ENCODE assay signal across 1 cellular context in the genomic region with DNA sequence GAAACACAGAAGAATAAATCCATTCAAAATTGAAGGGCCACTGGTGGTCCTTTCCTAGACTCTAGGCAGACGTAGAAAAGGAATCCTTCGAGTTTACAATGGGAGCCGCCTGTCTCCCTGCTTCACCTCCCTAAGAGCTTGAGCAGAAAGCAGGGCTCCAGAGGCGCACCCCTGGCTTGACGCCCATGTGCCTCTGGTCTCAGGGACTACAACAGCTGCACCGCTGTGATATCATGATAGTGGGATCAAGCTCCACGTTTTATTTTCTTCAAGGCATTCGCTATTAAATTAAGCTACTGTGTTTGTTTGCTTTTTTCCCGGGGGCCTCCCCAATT.
TF ChIP-seq lines count a peak whose summit lies in the region.

No MANE protein-coding gene starts in this region.

TF ChIP-seq in GM12878, 131 proteins besides CTCF, POLR2A, EP300 and RAD21:
- TF ChIP-seq TCF3 (IDR thresholded peaks at IDR 0.05; ENCODE audit: borderline replicate concordance, insufficient read depth, low read depth, low read length) (no peak), MEF2B (IDR thresholded peaks at IDR 0.05; ENCODE audit: partially characterized antibody, poor library complexity, severe bottlenecking) (no peak), HDAC6 (IDR thresholded peaks at IDR 0.05; ENCODE audit: unreplicated experiment) (peak; percentile 41)
